ENCODE assay signal across 15 cellular contexts in genomic region chr11:112017538-112017937, GRCh38. TPM values are rescaled to one million over a fixed set of nuclear protein-coding genes. Genes with fewer than 3 reads are reported as not detected.
A peak's percentile ranks its signal among the peaks of the same experiment; 100 is the strongest.
DNase-seq lines count a peak whose midpoint lies in the region; TF ChIP-seq lines count a peak whose summit lies in the region.
"Had no signal": no experiment of that assay in that cellular context is flagged by ENCODE, and none has a peak within 500 bp of the region (broad histone marks: within the 10 kb centered on the region; RNA-seq: fewer than 3 reads in every experiment).

No MANE protein-coding gene starts in this region.

- no peak overlapping the region for H3K4me3 ChIP-seq in suprapubic skin

- H3K27me3 ChIP-seq in suprapubic skin = no peaks in the 10 kb centered on the region

- H3K36me3 Mint-ChIP-seq in HFFc6 (ENCODE audit: low read depth) (peaks cover 10% of the 10 kb centered on the region), brain (peaks cover 21% of the 10 kb centered on the region)
- H3K36me3 Mint-ChIP-seq in activated naive CD8-positive, alpha-beta T cell treated with anti-CD3 and anti-CD28 coated beads for 36 hours = no peaks in the 10 kb centered on the region
- H3K36me3 Mint-ChIP-seq: CD8-positive, alpha-beta memory T cell; immature natural killer cell had no signal

- peak overlapping the region; percentile 8; the same call in 1 of the 2 replicates for H3K27ac Mint-ChIP-seq in HFFc6
- H3K27ac Mint-ChIP-seq in brain = peak overlapping the region in 3 of 5 experiments; percentile 6 to 65 (median 32)
- H3K27ac Mint-ChIP-seq in activated naive CD8-positive, alpha-beta T cell treated with anti-CD3 and anti-CD28 coated beads for 36 hours = no peak overlapping the region
- H3K27ac Mint-ChIP-seq: immature natural killer cell; stimulated activated naive CD8-positive, alpha-beta T cell treated with anti-CD3 and anti-CD28 coated beads, Interleukin-15, Interleukin-2, amounts not matched to agents 100 ng/mL and 50 ng/mL, for 24 hours had no signal

- no peak for TF ChIP-seq EP300 in suprapubic skin (IDR thresholded peaks at IDR 0.05)

- H3K4me3 Mint-ChIP-seq in HFFc6 (peak overlapping the region; percentile 13; the same call in 1 of the 2 replicates), brain (no peak overlapping the region)
- no peak overlapping the region for H3K4me3 Mint-ChIP-seq in activated naive CD8-positive, alpha-beta T cell treated with anti-CD3 and anti-CD28 coated beads for 36 hours
- H3K4me3 Mint-ChIP-seq: CD8-positive, alpha-beta memory T cell; immature natural killer cell; stimulated activated naive CD8-positive, alpha-beta T cell treated with anti-CD3 and anti-CD28 coated beads, Interleukin-15, Interleukin-2, amounts not matched to agents 100 ng/mL and 50 ng/mL, for 24 hours had no signal

- H3K27me3 Mint-ChIP-seq in HFFc6 (ENCODE audit: insufficient read depth) = no peaks in the 10 kb centered on the region
- no peaks in the 10 kb centered on the region for H3K27me3 Mint-ChIP-seq in brain
- no peaks in the 10 kb centered on the region for H3K27me3 Mint-ChIP-seq in activated naive CD8-positive, alpha-beta T cell treated with anti-CD3 and anti-CD28 coated beads for 36 hours
- H3K27me3 Mint-ChIP-seq: stimulated activated naive CD8-positive, alpha-beta T cell treated with anti-CD3 and anti-CD28 coated beads, Interleukin-15, Interleukin-2, amounts not matched to agents 100 ng/mL and 50 ng/mL, for 24 hours had no signal

- no peaks in the 10 kb centered on the region for H3K9me3 ChIP-seq in suprapubic skin

- WGBS in suprapubic skin = 83% methylated on average over 4 of the region's 4 CpGs

- TF ChIP-seq CTCF in HFFc6 (IDR thresholded peaks at IDR 0.05) = no peak
- no peak for TF ChIP-seq CTCF in brain (conservative IDR thresholded peaks at IDR 0.05)
- no peak for TF ChIP-seq CTCF in suprapubic skin (IDR thresholded peaks at IDR 0.05)

- peaks cover 3% of the 10 kb centered on the region for H3K4me1 ChIP-seq in suprapubic skin

- peak overlapping the region; percentile 73 for H3K27ac ChIP-seq in suprapubic skin

- TF ChIP-seq POLR2A in suprapubic skin (IDR thresholded peaks at IDR 0.05) = no peak

- no peaks in the 10 kb centered on the region for H3K9me3 Mint-ChIP-seq in HFFc6
- no peaks in the 10 kb centered on the region for H3K9me3 Mint-ChIP-seq in brain
- H3K9me3 Mint-ChIP-seq in activated naive CD8-positive, alpha-beta T cell treated with anti-CD3 and anti-CD28 coated beads for 36 hours = no peaks in the 10 kb centered on the region
- H3K9me3 Mint-ChIP-seq: CD8-positive, alpha-beta memory T cell; immature natural killer cell; stimulated activated naive CD8-positive, alpha-beta T cell treated with anti-CD3 and anti-CD28 coated beads, Interleukin-15, Interleukin-2, amounts not matched to agents 100 ng/mL and 50 ng/mL, for 24 hours had no signal

- DNase-seq in HFFc6 (peak; percentile 11), iris pigment epithelial cell (ENCODE audit: low read depth) (peak; percentile 79), suprapubic skin (ENCODE audit: low spot score in 2 of 2) (no peak), DMS114 treated with DMSO at 0.1 percent for 48 hours (lab: John Stamatoyannopoulos, UW; ENCODE audit: unreplicated experiment) (no peak)
- DNase-seq in activated naive CD8-positive, alpha-beta T cell treated with anti-CD3 and anti-CD28 coated beads for 36 hours = no peak
- no peak for DNase-seq in stimulated activated CD4-positive, alpha-beta T cell treated with anti-CD3 and anti-CD28 coated beads, Interleukin-4, amount 100 ng/mL, for 24 hours
- DNase-seq: activated CD4-positive, alpha-beta T cell treated with anti-CD3 and anti-CD28 coated beads for 4 hours; CD8-positive, alpha-beta memory T cell; central memory CD4-positive, alpha-beta T cell; immature natural killer cell; MM.1S; NCI-H82 had no signal

- peaks cover 20% of the 10 kb centered on the region for H3K36me3 ChIP-seq in suprapubic skin

- H3K4me1 Mint-ChIP-seq in HFFc6 (ENCODE audit: low read depth) (peaks cover 30% of the 10 kb centered on the region), brain (peaks cover 7% of the 10 kb centered on the region)
- H3K4me1 Mint-ChIP-seq in activated naive CD8-positive, alpha-beta T cell treated with anti-CD3 and anti-CD28 coated beads for 36 hours = peaks cover 2% of the 10 kb centered on the region
- H3K4me1 Mint-ChIP-seq: CD8-positive, alpha-beta memory T cell; immature natural killer cell had no signal

RNA-seq across cellular contexts. Expression of gene DLAT, which starts 7.7 kb away (rescaled TPM):
- 10 to 100 TPM; 35.9 to 44.2 (median 42.1) TPM for total RNA-seq in HFFc6 (2021; fragmentation: NEBNext Ultra II Directional; extraction: Animal tissue kit (Norgen Biotek cat#: 25700))
- 26.8 TPM for polyA plus RNA-seq in brain (ENCODE audit: insufficient read depth, low read depth, low replicate concordance)
- 10 to 100 TPM; 16.0 to 32.5 (median 24.4) TPM for total RNA-seq in suprapubic skin
- total RNA-seq in activated naive CD8-positive, alpha-beta T cell treated with anti-CD3 and anti-CD28 coated beads for 36 hours = 10 to 100 TPM; 71.7 to 76.2 TPM

RNA-seq across cellular contexts. Expression of gene PIH1D2, which starts 56.3 kb away (rescaled TPM):
- total RNA-seq in HFFc6 (2021; fragmentation: NEBNext Ultra II Directional; extraction: Animal tissue kit (Norgen Biotek cat#: 25700)) = 1 to 10 TPM in 4 of 6 experiments, under 1 TPM in 2; 0.59 to 1.5 (median 1.1) TPM
- polyA plus RNA-seq in brain (ENCODE audit: insufficient read depth, low read depth, low replicate concordance) = 2.5 TPM
- total RNA-seq in suprapubic skin = 1 to 10 TPM; 1.1 to 2.6 (median 2.3) TPM
- total RNA-seq in activated naive CD8-positive, alpha-beta T cell treated with anti-CD3 and anti-CD28 coated beads for 36 hours = under 1 TPM; 0.32 to 0.82 TPM
- total RNA-seq: mononuclear cell had no signal
- polyA plus RNA-seq: CD8-positive, alpha-beta memory T cell; immature natural killer cell had no signal

RNA-seq across cellular contexts. Expression of gene NKAPD1, which starts 56.6 kb away (rescaled TPM):
- 10 to 100 TPM; 17.0 to 22.2 (median 19.8) TPM for total RNA-seq in HFFc6 (2021; fragmentation: NEBNext Ultra II Directional; extraction: Animal tissue kit (Norgen Biotek cat#: 25700))
- polyA plus RNA-seq in brain (ENCODE audit: insufficient read depth, low read depth, low replicate concordance) = 17.8 TPM
- total RNA-seq in suprapubic skin = 10 to 100 TPM; 14.4 to 20.2 (median 17.1) TPM
- total RNA-seq in activated naive CD8-positive, alpha-beta T cell treated with anti-CD3 and anti-CD28 coated beads for 36 hours = 10 to 100 TPM; 28.5 to 31.7 TPM

Comparison
In these comparisons a context has a peak if more than half of its experiments do, and no peak if none do; other contexts are left out.
1. DNase-seq: peak in HFFc6 (single experiment) and iris pigment epithelial cell (single experiment); none in suprapubic skin (0 of 2), activated naive CD8-positive, alpha-beta T cell treated with anti-CD3 and anti-CD28 coated beads for 36 hours (single experiment), DMS114 treated with DMSO at 0.1 percent for 48 hours (single experiment) and stimulated activated CD4-positive, alpha-beta T cell treated with anti-CD3 and anti-CD28 coated beads, Interleukin-4, amount 100 ng/mL, for 24 hours (single experiment).